16 cellular contexts compared by ENCODE assay signal in the genomic region with DNA sequence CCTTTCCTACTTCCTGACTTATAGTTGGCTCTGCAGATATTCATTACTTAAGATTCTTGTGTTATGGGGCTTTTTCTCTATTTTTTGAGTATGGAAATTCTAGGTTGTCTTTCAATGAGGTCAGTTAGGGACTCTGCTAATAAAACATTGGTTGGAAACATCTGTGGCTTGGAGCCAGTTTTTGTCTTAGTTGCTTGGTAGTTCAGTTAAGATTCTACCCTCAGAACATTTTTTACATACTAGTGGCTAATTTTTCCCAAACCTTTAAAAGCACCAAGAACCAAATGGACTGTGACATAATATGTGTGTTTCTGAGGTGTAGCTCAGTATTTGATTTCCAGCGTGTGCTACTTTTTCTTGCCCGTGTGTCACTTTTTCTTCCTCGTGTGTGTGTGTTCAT.
DNase-seq lines count a peak whose midpoint lies in the region; ATAC-seq and TF ChIP-seq lines count a peak whose summit lies in the region.
"Had no signal": no experiment of that assay in that cellular context is flagged by ENCODE, and none has a peak within 500 bp of the region (broad histone marks: within the 10 kb centered on the region; RNA-seq: fewer than 3 reads in every experiment).

No MANE protein-coding gene starts in this region.

- H4K20me1 ChIP-seq in GM23248 (ENCODE audit: insufficient read depth) = no peaks in the 10 kb centered on the region

- peaks cover 28% of the 10 kb centered on the region for H3K4me1 ChIP-seq in GM23248 (ENCODE audit: insufficient read depth)
- no peaks in the 10 kb centered on the region for H3K4me1 ChIP-seq in BE2C

- no peaks in the 10 kb centered on the region for H3K9me2 ChIP-seq in GM23248 (ENCODE audit: insufficient read depth)

- in situ Hi-C loops in GM23248 (cut with MboI) = no loop called here

- no peaks in the 10 kb centered on the region for H3K4me1 Mint-ChIP-seq in activated naive CD8-positive, alpha-beta T cell treated with anti-CD3 and anti-CD28 coated beads for 36 hours
- H3K4me1 Mint-ChIP-seq: CD4-positive, CD25-positive, alpha-beta regulatory T cell; central memory CD8-positive, alpha-beta T cell had no signal

- ATAC-seq in omental fat pad (ENCODE audit: low FRiP score) = no peak
- ATAC-seq: activated CD8-positive, alpha-beta T cell treated with anti-CD3 and anti-CD28 coated beads, Interleukin-2, amount 10 ng/mL, durations not matched to agents 7 days and 5 days; esophagus mucosa had no signal

- H3K4me3 Mint-ChIP-seq in activated naive CD8-positive, alpha-beta T cell treated with anti-CD3 and anti-CD28 coated beads for 36 hours = no peak overlapping the region
- H3K4me3 Mint-ChIP-seq: activated CD8-positive, alpha-beta T cell treated with anti-CD3 and anti-CD28 coated beads, Interleukin-2, amount 10 ng/mL, durations not matched to agents 7 days and 5 days; CD4-positive, CD25-positive, alpha-beta regulatory T cell; central memory CD8-positive, alpha-beta T cell had no signal

- peaks cover 10% of the 10 kb centered on the region; the same call in 1 of the 2 replicates for H3F3A ChIP-seq in GM23248 (ENCODE audit: insufficient read depth)

- no peak overlapping the region for H2AFZ ChIP-seq in GM23248

- no peaks in the 10 kb centered on the region for H3K79me2 ChIP-seq in GM23248 (ENCODE audit: insufficient read depth)

- TF ChIP-seq CTCF in BE2C (IDR thresholded peaks at IDR 0.05; ENCODE audit: low read depth, low read length) (no peak), omental fat pad (IDR thresholded peaks at IDR 0.05) (no peak)

- H3K9me3 Mint-ChIP-seq in activated naive CD8-positive, alpha-beta T cell treated with anti-CD3 and anti-CD28 coated beads for 36 hours = peaks cover 2% of the 10 kb centered on the region

- H3K4me2 ChIP-seq in GM23248 (ENCODE audit: unreplicated experiment) = peak overlapping the region; percentile 6

- no peaks in the 10 kb centered on the region for H3K9me3 ChIP-seq in GM23248 (ENCODE audit: low read depth)
- H3K9me3 ChIP-seq in BE2C = no peaks in the 10 kb centered on the region

- H3K9ac ChIP-seq in GM23248 = no peak overlapping the region

- H3K27me3 ChIP-seq in GM23248 (replicated peaks; ENCODE audit: insufficient read depth) (no peaks in the 10 kb centered on the region), BE2C (no peaks in the 10 kb centered on the region)

- H3K36me3 ChIP-seq in GM23248 (ENCODE audit: low read depth) = no peaks in the 10 kb centered on the region; the same call in 1 of the 2 replicates
- no peaks in the 10 kb centered on the region for H3K36me3 ChIP-seq in BE2C

- no peaks in the 10 kb centered on the region for H3K36me3 Mint-ChIP-seq in activated naive CD8-positive, alpha-beta T cell treated with anti-CD3 and anti-CD28 coated beads for 36 hours
- H3K36me3 Mint-ChIP-seq: CD4-positive, CD25-positive, alpha-beta regulatory T cell had no signal

- peak overlapping the region; percentile 1; the same call in 1 of the 2 replicates for H3K27ac ChIP-seq in GM23248

- WGBS in GM23248 (ENCODE audit: low coverage in 1 of 2, low lambda C conversion rate in 2 of 2, missing lambda C conversion rate in 2 of 2), 2 experiments = 22 to 33% methylated on average over 3 of the region's 3 CpGs

- no peak overlapping the region for H3K4me3 ChIP-seq in GM23248
- H3K4me3 ChIP-seq in BE2C (ENCODE audit: low read depth, low read length) = no peak overlapping the region

- DNase-seq in AG08396 (ENCODE audit: low spot score) (peak; percentile 8), GM23248 (peak; percentile 65), astrocyte of the hippocampus (ENCODE audit: low read depth, low spot score) (peak; percentile 93), iris pigment epithelial cell (ENCODE audit: low read depth) (peak; percentile 92), BE2C (no peak), HK-2 (ENCODE audit: unreplicated experiment) (no peak), omental fat pad (ENCODE audit: low spot score) (no peak)
- DNase-seq in activated naive CD8-positive, alpha-beta T cell treated with anti-CD3 and anti-CD28 coated beads for 36 hours = no peak
- DNase-seq: activated CD8-positive, alpha-beta T cell treated with anti-CD3 and anti-CD28 coated beads, Interleukin-2, amount 10 ng/mL, durations not matched to agents 7 days and 5 days; activated effector memory CD4-positive, alpha-beta T cell treated with anti-CD3 and anti-CD28 coated beads, Interleukin-2, amount 50 U/mL, for 16 hours; CD4-positive, CD25-positive, alpha-beta regulatory T cell; NCI-H1105; NCI-H524 treated with DMSO at 0.1 percent for 48 hours; right cardiac atrium had no signal

- H3K27me3 Mint-ChIP-seq in activated naive CD8-positive, alpha-beta T cell treated with anti-CD3 and anti-CD28 coated beads for 36 hours = no peaks in the 10 kb centered on the region
- H3K27me3 Mint-ChIP-seq: CD4-positive, CD25-positive, alpha-beta regulatory T cell; central memory CD8-positive, alpha-beta T cell had no signal

- no peak overlapping the region for H3K27ac Mint-ChIP-seq in activated naive CD8-positive, alpha-beta T cell treated with anti-CD3 and anti-CD28 coated beads for 36 hours
- H3K27ac Mint-ChIP-seq: activated CD8-positive, alpha-beta T cell treated with anti-CD3 and anti-CD28 coated beads, Interleukin-2, amount 10 ng/mL, durations not matched to agents 7 days and 5 days; CD4-positive, CD25-positive, alpha-beta regulatory T cell had no signal

Comparison
In these comparisons a context has a peak if more than half of its experiments do, and no peak if none do; other contexts are left out.
1. DNase-seq: peak in AG08396 (single experiment), GM23248 (single experiment), astrocyte of the hippocampus (single experiment) and iris pigment epithelial cell (single experiment); none in activated naive CD8-positive, alpha-beta T cell treated with anti-CD3 and anti-CD28 coated beads for 36 hours (single experiment), BE2C (single experiment), HK-2 (single experiment) and omental fat pad (single experiment).